In the genomic region with DNA sequence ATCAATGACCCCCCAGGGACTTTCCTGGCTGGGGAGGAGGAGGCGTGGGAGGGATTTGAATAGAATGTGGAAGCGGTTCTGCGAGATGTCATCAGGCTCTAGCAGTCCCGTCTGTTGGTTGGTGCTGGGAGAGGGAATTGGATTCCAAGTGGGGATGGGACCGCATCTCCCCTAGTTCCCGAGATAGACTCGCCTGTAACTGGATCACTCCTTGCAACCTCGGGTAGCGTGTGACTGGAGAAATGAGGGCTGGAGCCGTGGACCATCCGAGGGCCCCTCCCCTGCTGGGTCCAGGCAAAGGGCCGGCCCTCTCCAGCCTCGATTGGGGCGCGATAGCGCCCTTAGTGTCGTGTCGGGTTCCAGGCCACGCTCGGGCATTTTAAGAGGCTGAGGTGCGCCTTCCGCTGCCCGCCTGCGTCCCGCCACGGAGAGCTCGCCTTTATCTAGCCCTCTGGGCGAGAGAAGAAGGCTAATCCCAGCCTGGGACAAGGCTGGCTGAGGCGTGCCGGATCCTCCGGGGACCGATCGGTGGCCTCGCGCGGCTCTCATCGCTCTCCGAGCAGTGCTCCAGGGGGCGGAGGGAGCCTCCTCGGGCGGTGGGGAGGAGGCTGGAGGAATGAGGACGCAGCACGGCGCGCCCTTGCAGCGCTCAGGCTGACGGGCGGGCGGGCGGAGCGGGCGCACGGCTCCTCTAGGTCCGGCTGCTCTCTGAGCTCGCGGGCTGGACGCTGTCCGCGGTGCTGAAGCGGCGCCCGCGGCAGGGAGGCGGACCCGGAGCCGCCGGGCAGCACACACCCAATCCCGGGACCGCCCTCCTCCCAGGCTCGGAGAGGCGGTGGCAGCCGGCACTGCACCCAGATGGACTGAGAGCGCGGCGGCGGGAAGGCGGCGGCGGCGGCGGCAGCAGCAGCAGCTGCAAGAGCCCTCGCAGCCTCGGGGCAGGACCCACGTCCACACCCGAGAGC, we compare ENCODE assay signal across 8 cellular contexts.
A peak's percentile ranks its signal among the peaks of the same experiment; 100 is the strongest.
DNase-seq lines count a peak whose midpoint lies in the region; ATAC-seq and TF ChIP-seq lines count a peak whose summit lies in the region.

No MANE protein-coding gene starts in this region.

- ATAC-seq in RWPE2 (ENCODE audit: low read depth) = peak; percentile 88
- ATAC-seq in naive thymus-derived CD8-positive, alpha-beta T cell = peak; percentile 97 to 99
- ATAC-seq in stimulated activated naive B cell treated with anti-CD40 and anti-IgM and Interleukin-4, amounts not matched to agents 10 μg/mL and 1 μg/mL and 100 μg/mL, for 72 hours (replicated peaks) = peak; percentile 94 to 98
- no peak for ATAC-seq in HG03457 (IDR thresholded peaks at IDR 0.05; ENCODE audit: unreplicated experiment)

- POLR2A ChIA-PET in naive thymus-derived CD8-positive, alpha-beta T cell (lab: Charles Lee) = no interaction called here

- H3K4me3 ChIP-seq in RWPE2 (ENCODE audit: severe bottlenecking) = peak overlapping the region; percentile 40
- peak overlapping the region; percentile 19 for H3K4me3 ChIP-seq in fibroblast of pulmonary artery (replicated peaks; ENCODE audit: low read depth, low read length)

- no peak overlapping the region for H3K27ac Mint-ChIP-seq in naive thymus-derived CD8-positive, alpha-beta T cell
- no peak overlapping the region for H3K27ac Mint-ChIP-seq in stimulated activated naive B cell treated with anti-CD40 and anti-IgM and Interleukin-4, amounts not matched to agents 10 μg/mL and 1 μg/mL and 100 μg/mL, for 72 hours

- H3K4me3 Mint-ChIP-seq in naive thymus-derived CD8-positive, alpha-beta T cell = peak overlapping the region in 3 of 10 donors; percentile 7 to 53 (median 41)
- no peak overlapping the region for H3K4me3 Mint-ChIP-seq in stimulated activated naive B cell treated with anti-CD40 and anti-IgM and Interleukin-4, amounts not matched to agents 10 μg/mL and 1 μg/mL and 100 μg/mL, for 72 hours

- H3K9me3 Mint-ChIP-seq in naive thymus-derived CD8-positive, alpha-beta T cell = peaks cover 0 to 5% (median 0%) of the 10 kb centered on the region in 9 donors
- H3K9me3 Mint-ChIP-seq in stimulated activated naive B cell treated with anti-CD40 and anti-IgM and Interleukin-4, amounts not matched to agents 10 μg/mL and 1 μg/mL and 100 μg/mL, for 72 hours = no peaks in the 10 kb centered on the region

- TF ChIP-seq CTCF in RWPE2 (IDR thresholded peaks at IDR 0.05; ENCODE audit: poor library complexity, severe bottlenecking) = peak; percentile 10
- TF ChIP-seq CTCF in fibroblast of pulmonary artery (IDR thresholded peaks at IDR 0.05; ENCODE audit: low read length, missing control alignments) = no peak

- H3K27me3 Mint-ChIP-seq in naive thymus-derived CD8-positive, alpha-beta T cell = peaks cover 31 to 68% (median 50%) of the 10 kb centered on the region in 5 donors
- H3K27me3 Mint-ChIP-seq in stimulated activated naive B cell treated with anti-CD40 and anti-IgM and Interleukin-4, amounts not matched to agents 10 μg/mL and 1 μg/mL and 100 μg/mL, for 72 hours = peaks cover 65 to 70% of the 10 kb centered on the region in 2 donors

- H3K36me3 ChIP-seq in RWPE2 (ENCODE audit: low read depth) = peaks cover 17% of the 10 kb centered on the region

- peaks cover 5 to 11% (median 6%) of the 10 kb centered on the region in 4 donors for H3K4me1 Mint-ChIP-seq in naive thymus-derived CD8-positive, alpha-beta T cell
- no peaks in the 10 kb centered on the region for H3K4me1 Mint-ChIP-seq in stimulated activated naive B cell treated with anti-CD40 and anti-IgM and Interleukin-4, amounts not matched to agents 10 μg/mL and 1 μg/mL and 100 μg/mL, for 72 hours

- peaks cover 4 to 15% (median 7%) of the 10 kb centered on the region in 3 donors for H3K36me3 Mint-ChIP-seq in naive thymus-derived CD8-positive, alpha-beta T cell
- H3K36me3 Mint-ChIP-seq in stimulated activated naive B cell treated with anti-CD40 and anti-IgM and Interleukin-4, amounts not matched to agents 10 μg/mL and 1 μg/mL and 100 μg/mL, for 72 hours = peaks cover 0 to 1% of the 10 kb centered on the region in 2 donors

- peaks cover 29% of the 10 kb centered on the region for H3K4me1 ChIP-seq in RWPE2 (ENCODE audit: insufficient read depth, poor library complexity, severe bottlenecking)

- H3K9me3 ChIP-seq in RWPE2 (ENCODE audit: severe bottlenecking) = no peaks in the 10 kb centered on the region

- H3K27ac ChIP-seq in RWPE2 (ENCODE audit: poor library complexity, severe bottlenecking) = peak overlapping the region; percentile 89

- no peaks in the 10 kb centered on the region for H3K27me3 ChIP-seq in RWPE2 (ENCODE audit: insufficient read depth, poor library complexity, severe bottlenecking)

- DNase-seq in DMS 273 treated with DMSO at 0.1 percent for 48 hours (lab: John Stamatoyannopoulos, UW) (peak; percentile 47), HPDE6-E6E7 (ENCODE audit: extremely low spot score) (peak; percentile 83), RWPE2 (ENCODE audit: low spot score) (peak; percentile 94), fibroblast of pulmonary artery (ENCODE audit: low read depth) (peak; percentile 92)
- DNase-seq in activated effector memory CD4-positive, alpha-beta T cell treated with Interleukin-2 at 50 U/mL for 16 hours = peak; percentile 43
- peak; percentile 37 to 73 (median 62) for DNase-seq in naive thymus-derived CD8-positive, alpha-beta T cell
- peak; percentile 60 for DNase-seq in stimulated activated naive B cell treated with anti-CD40 and anti-IgM and Interleukin-4, amounts not matched to agents 10 μg/mL and 1 μg/mL and 100 μg/mL, for 72 hours

Comparison
In these comparisons a context has a peak if more than half of its experiments do, and no peak if none do; other contexts are left out.
1. DNase-seq: peak in every context shown above with its lines; median percentile 94 in RWPE2; 92 in fibroblast of pulmonary artery; 83 in HPDE6-E6E7; 62 in naive thymus-derived CD8-positive, alpha-beta T cell; 60 in stimulated activated naive B cell treated with anti-CD40 and anti-IgM and Interleukin-4, amounts not matched to agents 10 μg/mL and 1 μg/mL and 100 μg/mL, for 72 hours; 47 in DMS 273 treated with DMSO at 0.1 percent for 48 hours; 43 in activated effector memory CD4-positive, alpha-beta T cell treated with Interleukin-2 at 50 U/mL for 16 hours.